Comparison of ENCODE assay signal across 16 cellular contexts in genomic region chr6:24284006-24284405, GRCh38.
DNase-seq lines count a peak whose midpoint lies in the region; ATAC-seq and TF ChIP-seq lines count a peak whose summit lies in the region.
"Had no signal": no experiment of that assay in that cellular context is flagged by ENCODE, and none has a peak within 500 bp of the region (broad histone marks: within the 10 kb centered on the region; RNA-seq: fewer than 3 reads in every experiment).

No MANE protein-coding gene starts in this region.

- no peaks in the 10 kb centered on the region for H3K9me3 Mint-ChIP-seq in activated CD4-positive, alpha-beta T cell treated with anti-CD3 and anti-CD28 coated beads for 36 hours (ENCODE audit: low read depth)
- H3K9me3 Mint-ChIP-seq in T-cell, result no peaks in the 10 kb centered on the region
- H3K9me3 Mint-ChIP-seq: activated CD8-positive, alpha-beta T cell treated with anti-CD3 and anti-CD28 coated beads for 36 hours; CD4-positive, CD25-positive, alpha-beta regulatory T cell had no signal

- peaks cover 9% of the 10 kb centered on the region for H3K27me3 Mint-ChIP-seq in activated CD4-positive, alpha-beta T cell treated with anti-CD3 and anti-CD28 coated beads for 36 hours
- peaks cover 3 to 10% of the 10 kb centered on the region in 2 donors for H3K27me3 Mint-ChIP-seq in T-cell

- no peaks in the 10 kb centered on the region for H3K9me2 ChIP-seq in PC-9 (ENCODE audit: insufficient read depth)

- H3K27ac ChIP-seq in A673 (ENCODE audit: low read depth, low read length, poor library complexity, severe bottlenecking) (peak overlapping the region; percentile 85), PC-9 (no peak overlapping the region)
- H3K27ac ChIP-seq: prostate gland, SJSA1 had no signal

- peak overlapping the region; percentile 64; the same call in 1 of the 2 replicates for H3K4me2 ChIP-seq in PC-9

- peaks cover 6% of the 10 kb centered on the region for H3K4me1 Mint-ChIP-seq in activated CD4-positive, alpha-beta T cell treated with anti-CD3 and anti-CD28 coated beads for 36 hours
- H3K4me1 Mint-ChIP-seq in T-cell, result peaks cover 0 to 8% (median 8%) of the 10 kb centered on the region in 3 donors

- POLR2A ChIA-PET in A673 (lab: Charles Lee; ENCODE audit: low non-redundant PET) (interaction anchor here (1.0 kb wide), 1 partner anchor 29 kb away, joined by 3 read pairs; no protein-coding TSS in a partner anchor), PC-9 (lab: Charles Lee; ENCODE audit: unreplicated experiment) (interaction anchor here (0.6 kb wide), 1 partner anchor 24 kb away, joined by 10 read pairs; no protein-coding TSS in a partner anchor), T-cell (lab: Charles Lee) (no interaction called here)
- POLR2A ChIA-PET in activated CD4-positive, alpha-beta T cell treated with anti-CD3 and anti-CD28 coated beads for 36 hours (lab: Charles Lee), result no interaction called here

- H3K36me3 ChIP-seq in A673 (ENCODE audit: insufficient read depth, low read length, poor library complexity, severe bottlenecking), result peaks cover 15% of the 10 kb centered on the region
- H3K36me3 ChIP-seq in PC-9 (ENCODE audit: low read depth), result no peaks in the 10 kb centered on the region
- H3K36me3 ChIP-seq: prostate gland, SJSA1 had no signal

- H3K27me3 ChIP-seq in A673 (replicated peaks; ENCODE audit: insufficient read depth, low read depth, low read length, poor library complexity), result no peaks in the 10 kb centered on the region
- no peaks in the 10 kb centered on the region for H3K27me3 ChIP-seq in PC-9 (ENCODE audit: insufficient read depth, low read depth)
- H3K27me3 ChIP-seq: SJSA1 had no signal

- CTCF ChIA-PET in A673 (lab: Charles Lee), result interaction anchor here (1.1 to 1.6 kb wide), 7 partner anchors 10 to 105 kb away, joined by 3 to 22 read pairs (median 8); partner anchors contain the start of gene DCDC2
- CTCF ChIA-PET in PC-9 (lab: Charles Lee), result interaction anchor here (0.9 to 2.1 kb wide), 8 partner anchors 18 to 239 kb away, joined by 3 to 62 read pairs (median 5); no protein-coding TSS in a partner anchor
- CTCF ChIA-PET in activated CD4-positive, alpha-beta T cell treated with anti-CD3 and anti-CD28 coated beads for 36 hours (lab: Charles Lee), result interaction anchor here (0.6 to 2.0 kb wide), 12 partner anchors 8 to 461 kb away, joined by 3 to 14 read pairs (median 6); partner anchors contain the start of gene MRS2
- CTCF ChIA-PET in T-cell (lab: Charles Lee), result interaction anchor here in 1 of 2 donors (0.7 kb wide), 1 partner anchor 474 kb away, joined by 4 read pairs; no protein-coding TSS in a partner anchor

- no peaks in the 10 kb centered on the region for H4K20me1 ChIP-seq in PC-9 (ENCODE audit: insufficient read depth)

- H3K4me3 ChIP-seq in A673 (ENCODE audit: low read depth, low read length, poor library complexity, severe bottlenecking) (no peak overlapping the region), PC-9 (no peak overlapping the region)
- H3K4me3 ChIP-seq: prostate gland, SJSA1 had no signal

- H3K9me3 ChIP-seq in A673 (ENCODE audit: low read depth, low read length, poor library complexity, severe bottlenecking), result no peaks in the 10 kb centered on the region
- no peaks in the 10 kb centered on the region for H3K9me3 ChIP-seq in PC-9 (ENCODE audit: insufficient read depth, low read depth)
- H3K9me3 ChIP-seq: prostate gland, SJSA1 had no signal

- DNase-seq in A673 (ENCODE audit: low spot score) (no peak), PC-9 (no peak), SK-N-DZ (ENCODE audit: low spot score) (no peak), T-helper 9 cell (no peak), T-cell (no peak)
- no peak for DNase-seq in activated CD4-positive, alpha-beta T cell treated with anti-CD3 and anti-CD28 coated beads for 36 hours
- DNase-seq: activated CD8-positive, alpha-beta T cell treated with anti-CD3 and anti-CD28 coated beads for 36 hours; activated gamma-delta T cell treated with Interleukin-2 at 50 U/mL for 16 hours; CD4-positive, CD25-positive, alpha-beta regulatory T cell; HFFc6; stimulated activated CD4-positive, alpha-beta T cell treated with anti-CD3 and anti-CD28 coated beads, Interleukin-2, amount 100 ng/mL, for 24 hours; stimulated activated naive CD4-positive, alpha-beta T cell treated with Interleukin-2 at 50 U/mL for 16 hours had no signal

- ATAC-seq in GM18907 (IDR thresholded peaks at IDR 0.05; ENCODE audit: unreplicated experiment) (peak; percentile 9), HG03520 (IDR thresholded peaks at IDR 0.05; ENCODE audit: unreplicated experiment) (peak; percentile 35), T-cell (replicated peaks in 1 of 4) (no peak)
- ATAC-seq in activated CD4-positive, alpha-beta T cell treated with anti-CD3 and anti-CD28 coated beads for 36 hours, result no peak

- no peaks in the 10 kb centered on the region for H3F3A ChIP-seq in PC-9 (ENCODE audit: insufficient read depth, low read depth)

- intact Hi-C loops in A673 (cut with micrococcal nuclease; ENCODE audit: unreplicated experiment) (no loop called here), PC-9 (cut with micrococcal nuclease; ENCODE audit: unreplicated experiment) (loop anchor here (5.0 kb wide), 2 partner anchors 238 to 788 kb away; no protein-coding TSS in a partner anchor)
- intact Hi-C loops in activated CD4-positive, alpha-beta T cell treated with anti-CD3 and anti-CD28 coated beads for 36 hours (cut with DNase I, micrococcal nuclease), result loop anchor here (5.0 to 10.0 kb wide), 4 partner anchors 108 to 481 kb away; no protein-coding TSS in a partner anchor

- H3K79me2 ChIP-seq in PC-9 (ENCODE audit: low read depth), result no peaks in the 10 kb centered on the region

- H3K27ac Mint-ChIP-seq in activated CD4-positive, alpha-beta T cell treated with anti-CD3 and anti-CD28 coated beads for 36 hours, result no peak overlapping the region
- H3K27ac Mint-ChIP-seq in T-cell, result no peak overlapping the region
- H3K27ac Mint-ChIP-seq: activated CD8-positive, alpha-beta T cell treated with anti-CD3 and anti-CD28 coated beads for 36 hours; HFFc6 had no signal

- H3K4me1 ChIP-seq in A673 (ENCODE audit: insufficient read depth, low read length, poor library complexity, severe bottlenecking), result peaks cover 52% of the 10 kb centered on the region
- H3K4me1 ChIP-seq in PC-9 (replicated peaks; ENCODE audit: insufficient read depth), result peaks cover 6% of the 10 kb centered on the region
- H3K4me1 ChIP-seq: prostate gland, SJSA1 had no signal

- BruUV-seq in A673 (replicated peaks; lab: Mats Ljungman, UMichigan) (no TSS peak), PC-9 (replicated peaks; lab: Mats Ljungman, UMichigan) (no TSS peak)

- TF ChIP-seq CTCF in A673 (conservative IDR thresholded peaks at IDR 0.05; ENCODE audit: low read depth, low read length), result no peak
- no peak for TF ChIP-seq CTCF in PC-9 (conservative IDR thresholded peaks at IDR 0.05)

- no peak overlapping the region for H3K4me3 Mint-ChIP-seq in activated CD4-positive, alpha-beta T cell treated with anti-CD3 and anti-CD28 coated beads for 36 hours
- no peak overlapping the region for H3K4me3 Mint-ChIP-seq in T-cell
- H3K4me3 Mint-ChIP-seq: activated CD8-positive, alpha-beta T cell treated with anti-CD3 and anti-CD28 coated beads for 36 hours; HFFc6 had no signal

- H2AFZ ChIP-seq in PC-9, result no peak overlapping the region

- H3K36me3 Mint-ChIP-seq in activated CD4-positive, alpha-beta T cell treated with anti-CD3 and anti-CD28 coated beads for 36 hours (ENCODE audit: low read depth), result no peaks in the 10 kb centered on the region
- H3K36me3 Mint-ChIP-seq in T-cell, result no peaks in the 10 kb centered on the region
- H3K36me3 Mint-ChIP-seq: CD4-positive, CD25-positive, alpha-beta regulatory T cell had no signal

Comparison
In these comparisons a context has a peak if more than half of its experiments do, and no peak if none do; other contexts are left out.
1. ATAC-seq: peak in GM18907 (single experiment) and HG03520 (single experiment); none in activated CD4-positive, alpha-beta T cell treated with anti-CD3 and anti-CD28 coated beads for 36 hours (single experiment) and T-cell (0 of 4).
2. POLR2A ChIA-PET loops: an anchor here in A673 (1.0 kb wide) and PC-9 (0.6 kb wide); none called in activated CD4-positive, alpha-beta T cell treated with anti-CD3 and anti-CD28 coated beads for 36 hours and T-cell.